8 cellular contexts compared by ENCODE assay signal in genomic region chr1:42765832-42766722, GRCh38. TPM values are rescaled to one million over a fixed set of nuclear protein-coding genes. Genes with fewer than 3 reads are reported as not detected.
DNase-seq lines count a peak whose midpoint lies in the region; ATAC-seq and TF ChIP-seq lines count a peak whose summit lies in the region.

No MANE protein-coding gene starts in this region.

- intact Hi-C loops in left colon (cut with DNase I, micrococcal nuclease): no loop called here

- TF ChIP-seq CTCF in Loucy (conservative IDR thresholded peaks at IDR 0.05; ENCODE audit: low read length) (peak; percentile 68), SU-DHL-6 (IDR thresholded peaks at IDR 0.05; ENCODE audit: insufficient read depth, low read length, poor library complexity, severe bottlenecking) (no peak), cardiac fibroblast (IDR thresholded peaks at IDR 0.05; ENCODE audit: low read depth, low read length) (peak; percentile 72)

- POLR2A ChIA-PET in HEK293T (lab: Yijun Ruan, JAX): interaction anchor here (0.7 to 3.7 kb wide), 38 partner anchors 8 to 624 kb away, joined by 3 to 44 read pairs (median 4); partner anchors contain the start of genes CCDC30, CLDN19, ERMAP and PPIH

- H3K79me2 ChIP-seq in Loucy (ENCODE audit: insufficient read depth, low read length): peaks cover 72% of the 10 kb centered on the region
- H3K79me2 ChIP-seq in SU-DHL-6 (ENCODE audit: insufficient read depth, low read length): peaks cover 50% of the 10 kb centered on the region

- H3K9me2 ChIP-seq in Loucy (replicated peaks; ENCODE audit: low read depth, low read length) (no peaks in the 10 kb centered on the region), SU-DHL-6 (replicated peaks; ENCODE audit: insufficient read depth, low read length) (no peaks in the 10 kb centered on the region)

- CTCF ChIA-PET in HEK293T (lab: Yijun Ruan, JAX): interaction anchor here (0.6 to 2.9 kb wide), 16 partner anchors 9 to 619 kb away, joined by 3 to 18 read pairs (median 4); partner anchors contain the start of gene YBX1

- peaks cover 8% of the 10 kb centered on the region; the same call in 1 of the 2 replicates for H3K36me3 ChIP-seq in Loucy (ENCODE audit: insufficient read depth, low read length)
- no peaks in the 10 kb centered on the region for H3K36me3 ChIP-seq in SU-DHL-6 (ENCODE audit: low read length)

- H3K27me3 ChIP-seq in Loucy (ENCODE audit: insufficient read depth, low read length, poor library complexity, severe bottlenecking): no peaks in the 10 kb centered on the region
- no peaks in the 10 kb centered on the region for H3K27me3 ChIP-seq in SU-DHL-6 (ENCODE audit: low read length)

- H3K9me3 ChIP-seq in Loucy (ENCODE audit: insufficient read depth, low read depth, low read length): no peaks in the 10 kb centered on the region
- no peaks in the 10 kb centered on the region for H3K9me3 ChIP-seq in SU-DHL-6 (ENCODE audit: insufficient read depth, low read length)

- peak; percentile 36 to 76 (median 73) for DNase-seq in NCI-H1417 (lab: John Stamatoyannopoulos, UW)
- no peak for DNase-seq in NCI-H1417 treated with DMSO at 0.1 percent for 48 hours (lab: John Stamatoyannopoulos, UW)
- peak; percentile 66 for DNase-seq in HEK293T (ENCODE audit: extremely low spot score)
- DNase-seq in cardiac fibroblast (ENCODE audit: low read depth in 2 of 2): peak; percentile 79 to 85
- DNase-seq in left colon: peak; percentile 36
- DNase-seq in stimulated activated CD4-positive, alpha-beta T cell treated with anti-CD3 and anti-CD28 coated beads, Interleukin-2, amount 100 ng/mL, for 24 hours: peak; percentile 59 to 64

- H2AFZ ChIP-seq in Loucy (ENCODE audit: low read length): peak overlapping the region; percentile 88
- peak overlapping the region; percentile 81 for H2AFZ ChIP-seq in SU-DHL-6 (ENCODE audit: low read depth, low read length, severe bottlenecking)

- H3K27ac ChIP-seq in SU-DHL-6 (ENCODE audit: low read depth, low read length): no peak overlapping the region; the same call in 1 of the 2 replicates

- H3K9ac ChIP-seq in Loucy (ENCODE audit: low read depth, low read length, poor library complexity, severe bottlenecking): peak overlapping the region; percentile 79
- peak overlapping the region; percentile 88 for H3K9ac ChIP-seq in SU-DHL-6 (ENCODE audit: low read length)

- H4K20me1 ChIP-seq in Loucy (ENCODE audit: insufficient read depth, low read length, poor library complexity, severe bottlenecking): peaks cover 18% of the 10 kb centered on the region
- H4K20me1 ChIP-seq in SU-DHL-6 (ENCODE audit: low read depth, low read length): peaks cover 4% of the 10 kb centered on the region; the same call in 1 of the 2 replicates

- ATAC-seq in left colon: no peak

- peaks cover 50% of the 10 kb centered on the region for H3K4me1 ChIP-seq in Loucy (ENCODE audit: insufficient read depth, low read length, poor library complexity, severe bottlenecking)

- peak overlapping the region; percentile 95 for H3K4me2 ChIP-seq in Loucy (ENCODE audit: low read depth, low read length, poor library complexity, severe bottlenecking)
- H3K4me2 ChIP-seq in SU-DHL-6 (ENCODE audit: low read depth, low read length, poor library complexity, severe bottlenecking): peak overlapping the region; percentile 68

- no peaks in the 10 kb centered on the region for H3F3A ChIP-seq in Loucy (ENCODE audit: low read depth)
- no peaks in the 10 kb centered on the region for H3F3A ChIP-seq in SU-DHL-6 (ENCODE audit: insufficient read depth)

- H3K4me3 ChIP-seq in Loucy (ENCODE audit: low read length, poor library complexity, severe bottlenecking) (peak overlapping the region; percentile 83), SU-DHL-6 (ENCODE audit: insufficient read depth, low read length, poor library complexity, severe bottlenecking) (peak overlapping the region; percentile 77), cardiac fibroblast (replicated peaks in 1 of 2; ENCODE audit: low read depth in 2 of 2, low read length in 2 of 2) (peak overlapping the region; percentile 96 to 100)

TF ChIP-seq in HEK293T, 16 proteins besides CTCF, POLR2A, EP300 and RAD21:
- TF ChIP-seq FOXM1 (IDR thresholded peaks at IDR 0.05; ENCODE audit: borderline replicate concordance) (peak; percentile 86), SP1 (IDR thresholded peaks at IDR 0.05) (no peak), ARNT (IDR thresholded peaks at IDR 0.05) (no peak), CTBP1 (IDR thresholded peaks at IDR 0.05; ENCODE audit: borderline replicate concordance) (no peak)

RNA-seq across cellular contexts. Expression of gene P3H1, which starts 0.8 kb away (rescaled TPM):
- 10 to 100 TPM in 1 of 2 donors, 1 to 10 TPM in 1; 7.0 to 10.6 TPM for total RNA-seq in left colon

RNA-seq across cellular contexts. Expression of gene C1orf50, which starts 1.0 kb away (rescaled TPM):
- total RNA-seq in left colon: 1 to 10 TPM; 5.6 to 8.7 TPM

RNA-seq across cellular contexts. Expression of gene TMEM269, which starts 18.7 kb away (rescaled TPM):
- total RNA-seq in left colon: 1 to 10 TPM in 1 of 2 donors, under 1 TPM in 1; 0.20 to 1.6 TPM

RNA-seq across cellular contexts. Expression of gene CLDN19, which starts 26.0 kb away (rescaled TPM):
- not detected for total RNA-seq in left colon

RNA-seq across cellular contexts. Expression of gene ERMAP, which starts 50.8 kb away (rescaled TPM):
- 10 to 100 TPM; 12.5 to 15.6 TPM for total RNA-seq in left colon
